Comparison of ENCODE assay signal across 20 cellular contexts in genomic region chr5:64789457-64789856, GRCh38. TPM values are rescaled to one million over a fixed set of nuclear protein-coding genes. Genes with fewer than 3 reads are reported as not detected.
A peak's percentile ranks its signal among the peaks of the same experiment; 100 is the strongest.
DNase-seq lines count a peak whose midpoint lies in the region; ATAC-seq and TF ChIP-seq lines count a peak whose summit lies in the region.
"Had no signal": no experiment of that assay in that cellular context is flagged by ENCODE, and none has a peak within 500 bp of the region (broad histone marks: within the 10 kb centered on the region; RNA-seq: fewer than 3 reads in every experiment).

No MANE protein-coding gene starts in this region.

- intact Hi-C loops in left colon (cut with DNase I, micrococcal nuclease), result no loop called here

- no peak for TF ChIP-seq POLR2A in gastroesophageal sphincter (IDR thresholded peaks at IDR 0.05)

- peaks cover 0 to 2% (median 0%) of the 10 kb centered on the region in 3 donors for H3K4me1 ChIP-seq in gastroesophageal sphincter
- H3K4me1 ChIP-seq: tibial nerve had no signal

- TF ChIP-seq CTCF in choroid plexus epithelial cell (conservative IDR thresholded peaks at IDR 0.05; ENCODE audit: low read depth, low read length), result no peak
- no peak for TF ChIP-seq CTCF in gastroesophageal sphincter (IDR thresholded peaks at IDR 0.05)

- H3K27me3 ChIP-seq in gastroesophageal sphincter, result no peaks in the 10 kb centered on the region
- H3K27me3 ChIP-seq: stomach, tibial nerve had no signal

- H3K4me3 ChIP-seq in choroid plexus epithelial cell (ENCODE audit: low read depth, low read length), result no peak overlapping the region
- H3K4me3 ChIP-seq in gastroesophageal sphincter, result no peak overlapping the region
- H3K4me3 ChIP-seq: lung, prostate gland, stomach, tibial nerve had no signal

- no peak for ATAC-seq in gastroesophageal sphincter
- ATAC-seq in left colon, result no peak
- ATAC-seq: HepG2, WTC11 had no signal

- peaks cover 5 to 21% of the 10 kb centered on the region in 2 donors for H3K36me3 ChIP-seq in gastroesophageal sphincter
- H3K36me3 ChIP-seq: prostate gland had no signal

- no peak for TF ChIP-seq EP300 in gastroesophageal sphincter (IDR thresholded peaks at IDR 0.05)

- WGBS in gastroesophageal sphincter (ENCODE audit: low coverage in 1 of 2), 2 donors, result 85% methylated on average over 3 of the region's 3 CpGs

- no peaks in the 10 kb centered on the region for H3K9me3 ChIP-seq in gastroesophageal sphincter
- H3K9me3 ChIP-seq: prostate gland, stomach, tibial nerve had no signal

- H3K27ac ChIP-seq in gastroesophageal sphincter, result no peak overlapping the region
- H3K27ac ChIP-seq: prostate gland, stomach, tibial nerve had no signal

- DNase-seq in EL (peak; percentile 46), LHCN-M2 (ENCODE audit: low read depth) (peak; percentile 33), choroid plexus epithelial cell (ENCODE audit: low read depth) (peak; percentile 77), kidney tubule cell (ENCODE audit: low spot score) (peak; percentile 25), RPMI8226 (no peak), left colon (no peak), SIG-M5 treated with dmso at 0.1 percent for 504 hours (lab: John Stamatoyannopoulos, UW; ENCODE audit: unreplicated experiment) (no peak)
- DNase-seq: activated naive CD4-positive, alpha-beta T cell treated with anti-CD3 and anti-CD28 coated beads, Interleukin-2, amount 50 U/mL, for 16 hours; anterior cingulate cortex; CD4-positive, CD25-positive, alpha-beta regulatory T cell; kidney; NCI-H2081 treated with DMSO at 0.1 percent for 48 hours; stomach; T1000 had no signal

RNA-seq across cellular contexts. Expression of gene CWC27, which starts 20.7 kb away (rescaled TPM):
- 9.0 and 14.5 TPM in 2 replicates for total RNA-seq in LHCN-M2 (2014; rRNA removed)
- polyA plus RNA-seq in LHCN-M2 (2012), result 15.4 TPM
- total RNA-seq in gastroesophageal sphincter, result 10 to 100 TPM; 13.0 to 22.9 (median 19.9) TPM
- 10 to 100 TPM; 13.5 to 14.0 TPM for total RNA-seq in left colon

RNA-seq across cellular contexts. Expression of gene SREK1IP1, which starts 21.0 kb away (rescaled TPM):
- total RNA-seq in LHCN-M2 (2014; rRNA removed) (5.8 and 8.1 TPM in 2 replicates), gastroesophageal sphincter (10 to 100 TPM in 3 of 4 donors, 1 to 10 TPM in 1; 9.8 to 18.4 (median 15.5) TPM), left colon (10 to 100 TPM; 13.7 to 25.2 TPM)
- 5.6 TPM for polyA plus RNA-seq in LHCN-M2 (2012)

Comparison
In these comparisons a context has a peak if more than half of its experiments do, and no peak if none do; other contexts are left out.
1. DNase-seq: peak in EL (single experiment), LHCN-M2 (single experiment), choroid plexus epithelial cell (single experiment) and kidney tubule cell (single experiment); none in RPMI8226 (single experiment), left colon (0 of 2) and SIG-M5 treated with dmso at 0.1 percent for 504 hours (single experiment).